14 cellular contexts compared by ENCODE assay signal in genomic region chr1:15691434-15692032, GRCh38. TPM values are rescaled to one million over a fixed set of nuclear protein-coding genes. Genes with fewer than 3 reads are reported as not detected.
DNase-seq lines count a peak whose midpoint lies in the region; ATAC-seq and TF ChIP-seq lines count a peak whose summit lies in the region.
"Had no signal": no experiment of that assay in that cellular context is flagged by ENCODE, and none has a peak within 500 bp of the region (broad histone marks: within the 10 kb centered on the region; RNA-seq: fewer than 3 reads in every experiment).

No MANE protein-coding gene starts in this region.

- ATAC-seq in GM21447 (IDR thresholded peaks at IDR 0.05; ENCODE audit: unreplicated experiment) = no peak
- ATAC-seq in HG02678 (IDR thresholded peaks at IDR 0.05; ENCODE audit: unreplicated experiment) = no peak
- no peak for ATAC-seq in GM19395 (IDR thresholded peaks at IDR 0.05; ENCODE audit: unreplicated experiment)

- no peaks in the 10 kb centered on the region for H3K9me3 ChIP-seq in SJCRH30 (replicated peaks)
- no peaks in the 10 kb centered on the region for H3K9me3 ChIP-seq in fibroblast of lung (ENCODE audit: control insufficient read depth, insufficient read depth, low read depth, low read length)
- H3K9me3 ChIP-seq in muscle layer of duodenum (ENCODE audit: control insufficient read depth in 1 of 2, low read length in 2 of 2) = no peaks in the 10 kb centered on the region
- H3K9me3 ChIP-seq in stomach = no peaks in the 10 kb centered on the region
- no peaks in the 10 kb centered on the region for H3K9me3 ChIP-seq in HAP-1

- no peak for TF ChIP-seq CTCF in fibroblast of lung (conservative IDR thresholded peaks at IDR 0.05 in 1 of 2, IDR thresholded peaks at IDR 0.05 in 1 of 2; ENCODE audit: low read depth in 1 of 2, low read length in 2 of 2)
- no peak for TF ChIP-seq CTCF in stomach (IDR thresholded peaks at IDR 0.05)

- no peaks in the 10 kb centered on the region for H4K20me1 ChIP-seq in fibroblast of lung (ENCODE audit: control insufficient read depth, extremely low read depth, insufficient read depth, low read length)

- peaks cover 74% of the 10 kb centered on the region for H3K79me2 ChIP-seq in fibroblast of lung (ENCODE audit: control insufficient read depth, insufficient read depth, low read length)

- no peak overlapping the region for H3K9ac ChIP-seq in fibroblast of lung (ENCODE audit: insufficient read depth, low read length)

- H3K27me3 ChIP-seq in SJCRH30 = no peaks in the 10 kb centered on the region
- no peaks in the 10 kb centered on the region for H3K27me3 ChIP-seq in fibroblast of lung (ENCODE audit: control insufficient read depth, insufficient read depth, low read length)
- no peaks in the 10 kb centered on the region for H3K27me3 ChIP-seq in muscle layer of duodenum (ENCODE audit: low read depth, low read length)
- H3K27me3 ChIP-seq in stomach = no peaks in the 10 kb centered on the region
- H3K27me3 ChIP-seq in HAP-1 (ENCODE audit: low read depth) = no peaks in the 10 kb centered on the region

- 59 to 80% (median 69%) methylated on average over 11 of the region's 11 CpGs for WGBS in stomach, 5 donors

- in situ Hi-C loops in HAP-1 (cut with MboI; ENCODE audit: low sequenced_read_pairs) = no loop called here

- intact Hi-C loops in stomach (cut with DNase I; ENCODE audit: low total_unique reads) = no loop called here

- H3K27ac ChIP-seq in SJCRH30 (no peak overlapping the region; the same call in 1 of the 2 replicates), fibroblast of lung (ENCODE audit: insufficient read depth, low read length) (no peak overlapping the region), muscle layer of duodenum (ENCODE audit: low read length) (peak overlapping the region; percentile 39), stomach (peak overlapping the region in 3 of 5 donors; percentile 2 to 14 (median 12))

- no peak for TF ChIP-seq EP300 in stomach (IDR thresholded peaks at IDR 0.05)

- H3K36me3 ChIP-seq in SJCRH30 (peaks cover 5% of the 10 kb centered on the region; the same call in 1 of the 2 replicates), fibroblast of lung (ENCODE audit: control insufficient read depth, insufficient read depth, low read length) (peaks cover 4% of the 10 kb centered on the region), muscle layer of duodenum (ENCODE audit: control insufficient read depth in 1 of 2, insufficient read depth in 2 of 2, low read length in 2 of 2) (peaks cover 0 to 2% of the 10 kb centered on the region in 2 donors), stomach (peaks cover 0 to 15% (median 5%) of the 10 kb centered on the region in 4 donors), HAP-1 (replicated peaks) (peaks cover 3% of the 10 kb centered on the region; the same call in 1 of the 2 replicates)

- DNase-seq in SJCRH30 (peak; percentile 75 to 83), fibroblast of lung (ENCODE audit: low read depth in 2 of 2) (peak in 1 of 2 donors; percentile 68), stomach (no peak), HAP-1 (ENCODE audit: low spot score in 2 of 2) (no peak)
- DNase-seq: activated T-cell treated with anti-CD3 and anti-CD28 coated beads, Interleukin-2, amount 50 U/mL, for 1 hour; CD8-positive, alpha-beta memory T cell; NCI-H1930 had no signal

- H3K4me2 ChIP-seq in fibroblast of lung (ENCODE audit: extremely low read depth, insufficient read depth, low read length) = peak overlapping the region; percentile 29

- H3K4me3 ChIP-seq in SJCRH30 (no peak overlapping the region), fibroblast of lung (replicated peaks in 1 of 4; ENCODE audit: control extremely low read depth in 1 of 4, insufficient read depth in 1 of 4, low read depth in 3 of 4, low read length in 4 of 4) (no peak overlapping the region), muscle layer of duodenum (ENCODE audit: low read depth in 1 of 2, low read length in 2 of 2) (no peak overlapping the region), stomach (no peak overlapping the region), HAP-1 (no peak overlapping the region)

- H3K4me1 ChIP-seq in SJCRH30 (peaks cover 9% of the 10 kb centered on the region), fibroblast of lung (ENCODE audit: control insufficient read depth, extremely low read depth, insufficient read depth, low read length) (peaks cover 4% of the 10 kb centered on the region), muscle layer of duodenum (ENCODE audit: control insufficient read depth in 1 of 2, insufficient read depth in 2 of 2, low read length in 2 of 2) (peaks cover 3 to 17% of the 10 kb centered on the region in 2 donors), stomach (peaks cover 9 to 57% (median 41%) of the 10 kb centered on the region in 4 donors), HAP-1 (0 out of 2 replicates have a peak, but pooled peaks cover 2% of the 10 kb centered on the region)

- no peak for TF ChIP-seq POLR2A in stomach (IDR thresholded peaks at IDR 0.05)

- H2AFZ ChIP-seq in fibroblast of lung (ENCODE audit: low read length) = no peak overlapping the region

RNA-seq across cellular contexts. Expression of gene PLEKHM2, which starts 7.4 kb away (rescaled TPM):
- 33.6 and 36.2 TPM in 2 replicates for total RNA-seq in SJCRH30 (2014; rRNA removed; shearing (Covaris generic))
- total RNA-seq in fibroblast of lung (79.4 and 94.6 TPM in 2 replicates), stomach (10 to 100 TPM; 22.3 to 63.0 (median 36.2) TPM)
- polyA plus RNA-seq in fibroblast of lung (27.3 and 32.3 TPM in 2 replicates), stomach (10 to 100 TPM; 19.3 to 33.9 (median 25.2) TPM)
- 48.2 and 54.5 TPM in 2 replicates for polyA plus RNA-seq in fibroblast of lung (2012)
- polyA minus RNA-seq in fibroblast of lung (ENCODE audit: low replicate concordance) = 142 and 147 TPM in 2 replicates

RNA-seq across cellular contexts. Expression of gene SLC25A34, which starts 44.5 kb away (rescaled TPM):
- total RNA-seq in SJCRH30 (2014; rRNA removed; shearing (Covaris generic)) = 2.8 and 3.5 TPM in 2 replicates
- total RNA-seq in fibroblast of lung = 0.77 and 0.83 TPM in 2 replicates
- polyA plus RNA-seq in fibroblast of lung = 0.23 and 0.35 TPM in 2 replicates
- polyA plus RNA-seq in fibroblast of lung (2012) = 0.21 and 0.22 TPM in 2 replicates
- polyA minus RNA-seq in fibroblast of lung (ENCODE audit: low replicate concordance) = 0.11 TPM in 1 of 2 replicates, not detected in the other
- total RNA-seq in stomach = 10 to 100 TPM in 2 of 5 donors, 1 to 10 TPM in 2, not detected in 1; 1.8 to 16.9 (median 7.5) TPM
- polyA plus RNA-seq in stomach = 1 to 10 TPM in 2 of 3 donors, under 1 TPM in 1; 0.75 to 4.1 (median 1.9) TPM

RNA-seq across cellular contexts. Expression of gene TMEM82, which starts 50.8 kb away (rescaled TPM):
- total RNA-seq in SJCRH30 (2014; rRNA removed; shearing (Covaris generic)) = not detected in 2 replicates
- total RNA-seq in fibroblast of lung = not detected in 2 replicates
- polyA plus RNA-seq in fibroblast of lung = not detected in 2 replicates
- polyA plus RNA-seq in fibroblast of lung (2012) = not detected in 2 replicates
- not detected in 2 replicates for polyA minus RNA-seq in fibroblast of lung (ENCODE audit: low replicate concordance)
- total RNA-seq in stomach = 1 to 10 TPM in 2 of 5 donors, not detected in 3; 2.2 to 4.9 TPM
- under 1 TPM in 2 of 3 donors, not detected in 1; 0.10 to 0.75 TPM for polyA plus RNA-seq in stomach
- total RNA-seq: CD8-positive, alpha-beta memory T cell; mesenteric fat pad; renal cortical epithelial cell; temporal lobe had no signal
- polyA plus RNA-seq: CD8-positive, alpha-beta memory T cell had no signal

Comparison
In these comparisons a context has a peak if more than half of its experiments do, and no peak if none do; other contexts are left out.
1. DNase-seq: peak in SJCRH30 (2 of 2); none in stomach (single experiment) and HAP-1 (0 of 2).
2. H3K27ac ChIP-seq: peak in muscle layer of duodenum (single experiment) and stomach (3 of 5); none in SJCRH30 (single experiment) and fibroblast of lung (single experiment).